ENCODE assay signal across 11 cellular contexts in the genomic region with DNA sequence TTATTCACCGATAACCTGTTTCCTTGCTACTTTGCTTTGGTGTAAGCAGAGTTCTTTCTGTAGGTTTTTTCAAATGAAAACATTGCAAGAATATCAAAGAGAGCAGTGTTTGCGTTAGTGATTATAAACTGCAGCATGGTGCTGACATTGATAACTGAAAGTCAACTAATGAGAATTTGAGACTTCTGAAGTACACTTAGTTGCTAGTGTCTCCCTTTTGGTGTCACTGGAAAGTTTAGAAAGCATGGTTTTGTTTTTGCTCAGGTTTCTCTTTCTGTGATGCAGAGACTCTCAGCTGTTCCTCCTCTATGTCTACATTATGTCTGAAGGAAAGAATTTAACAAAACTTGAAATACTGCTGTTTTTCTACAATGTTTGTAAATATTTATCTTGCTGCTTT.
DNase-seq lines count a peak whose midpoint lies in the region; ATAC-seq and TF ChIP-seq lines count a peak whose summit lies in the region.
"Had no signal": no experiment of that assay in that cellular context is flagged by ENCODE, and none has a peak within 500 bp of the region (broad histone marks: within the 10 kb centered on the region; RNA-seq: fewer than 3 reads in every experiment).

No MANE protein-coding gene starts in this region.

- no peaks in the 10 kb centered on the region for H3K36me3 ChIP-seq in hepatocyte (replicated peaks; ENCODE audit: insufficient read depth, low read depth)

- H3K27ac Mint-ChIP-seq in H9 = peak overlapping the region in 1 of 3 experiments; percentile 22; a peak in 1 of 7 replicates

- no peak overlapping the region for H2BK120ac ChIP-seq in H9 (ENCODE audit: low read depth, low read length, poor library complexity, severe bottlenecking)

- no peak overlapping the region for H2BK5ac ChIP-seq in H9 (ENCODE audit: insufficient read length, low read length)

- no peak overlapping the region for H2BK12ac ChIP-seq in H9 (ENCODE audit: insufficient read length, low read depth, low read length)

- H3K4me1 Mint-ChIP-seq in H9 = peaks cover 18 to 21% of the 10 kb centered on the region in 2 experiments

- H4K91ac ChIP-seq in H9 (ENCODE audit: insufficient read length, low read depth, low read length) = no peak overlapping the region

- H4K20me1 ChIP-seq in hepatocyte (ENCODE audit: insufficient read depth, poor library complexity, severe bottlenecking) = peaks cover 74% of the 10 kb centered on the region
- H4K20me1 ChIP-seq in H9 (ENCODE audit: control insufficient read depth, insufficient read depth, insufficient read length) = no peaks in the 10 kb centered on the region

- H3K23ac ChIP-seq in H9 (ENCODE audit: insufficient read length, low read depth, low read length) = no peak overlapping the region

- no peaks in the 10 kb centered on the region for H3K9me3 Mint-ChIP-seq in H9

- H3T11ph ChIP-seq in H9 (ENCODE audit: low read length) = no peak overlapping the region

- H2AK5ac ChIP-seq in H9 (ENCODE audit: insufficient read length, low read length) = no peak overlapping the region

- H3K23me2 ChIP-seq in H9 (ENCODE audit: insufficient read length, low read depth, low read length, poor library complexity, severe bottlenecking) = no peaks in the 10 kb centered on the region

- H3K27ac ChIP-seq in hepatocyte = peak overlapping the region; percentile 7
- H3K27ac ChIP-seq in H9 (ENCODE audit: insufficient read length, low read depth, low read length) = no peak overlapping the region
- H3K27ac ChIP-seq: thoracic aorta had no signal

- H3K4me2 ChIP-seq in hepatocyte (no peak overlapping the region), H9 (ENCODE audit: insufficient read depth, insufficient read length, low read length) (no peak overlapping the region)

- no peaks in the 10 kb centered on the region for H3K9me3 ChIP-seq in hepatocyte (ENCODE audit: low read depth)
- H3K9me3 ChIP-seq in H9 (ENCODE audit: control insufficient read depth, low read depth, low read length) = no peaks in the 10 kb centered on the region
- H3K9me3 ChIP-seq: thoracic aorta had no signal

- H4K5ac ChIP-seq in H9 (ENCODE audit: insufficient read length, low read depth, low read length) = no peak overlapping the region

- no peak overlapping the region for H2AFZ ChIP-seq in hepatocyte
- no peak overlapping the region for H2AFZ ChIP-seq in H9 (ENCODE audit: low read length)

- no peaks in the 10 kb centered on the region for H3K27me3 ChIP-seq in hepatocyte
- H3K27me3 ChIP-seq in H9 (ENCODE audit: insufficient read depth, low read length) = no peaks in the 10 kb centered on the region

- no peak overlapping the region for H2BK15ac ChIP-seq in H9 (ENCODE audit: low read depth, low read length)

- no peak for TF ChIP-seq CTCF in hepatocyte (IDR thresholded peaks at IDR 0.05; ENCODE audit: poor library complexity)
- no peak for TF ChIP-seq CTCF in H9 (conservative IDR thresholded peaks at IDR 0.05)

- H3K4me1 ChIP-seq in hepatocyte (ENCODE audit: insufficient read depth) = peaks cover 17% of the 10 kb centered on the region
- H3K4me1 ChIP-seq in H9 (ENCODE audit: insufficient read depth, low read length) = no peaks in the 10 kb centered on the region

- H4K8ac ChIP-seq in H9 (replicated peaks; ENCODE audit: insufficient read length, low read depth, low read length) = no peak overlapping the region

- H3K79me1 ChIP-seq in H9 (ENCODE audit: insufficient read depth, low read depth, low read length, poor library complexity, severe bottlenecking) = no peaks in the 10 kb centered on the region

- no peak overlapping the region for H3K9ac ChIP-seq in H9 (ENCODE audit: extremely low read depth, insufficient read length, low read length)

- H3K4me3 ChIP-seq in hepatocyte = no peak overlapping the region
- H3K4me3 ChIP-seq: thoracic aorta had no signal

- no peak overlapping the region for H3K4ac ChIP-seq in H9 (ENCODE audit: low read depth, low read length)

- no peak overlapping the region for H2BK20ac ChIP-seq in H9 (ENCODE audit: low read depth, low read length, poor library complexity, severe bottlenecking)

- H3K14ac ChIP-seq in H9 (ENCODE audit: insufficient read depth, low read length) = no peak overlapping the region

- H3K18ac ChIP-seq in H9 (ENCODE audit: insufficient read length, low read depth, low read length) = no peak overlapping the region

- H3K56ac ChIP-seq in H9 (ENCODE audit: insufficient read length, low read depth, low read length) = no peak overlapping the region

- no peak for DNase-seq in hepatocyte (ENCODE audit: low spot score)
- DNase-seq in activated gamma-delta T cell (lab: John Stamatoyannopoulos, UW) = no peak
- DNase-seq in NCI-H226 = no peak
- DNase-seq in cerebellum (ENCODE audit: low spot score) = no peak
- DNase-seq in H9 = no peak
- DNase-seq: NCI-H1048, RPMI8226 had no signal

- H3K79me2 ChIP-seq in hepatocyte = peaks cover 90% of the 10 kb centered on the region
- peaks cover 16% of the 10 kb centered on the region; the same call in 1 of the 2 replicates for H3K79me2 ChIP-seq in H9 (ENCODE audit: insufficient read depth, low read length)

- H3K4me3 Mint-ChIP-seq in H9 = no peak overlapping the region

- no peaks in the 10 kb centered on the region for H3K9me2 ChIP-seq in hepatocyte (replicated peaks; ENCODE audit: insufficient read depth)

- 91% methylated on average over 2 of the region's 2 CpGs for WGBS in hepatocyte (ENCODE audit: low lambda C conversion rate, missing lambda C conversion rate)
- no CpG with 5 or more reads among the region's 2 CpGs for WGBS in H9 (ENCODE audit: extremely low coverage, insufficient read length, low lambda C conversion rate)

- no peaks in the 10 kb centered on the region for H3K27me3 Mint-ChIP-seq in H9 (ENCODE audit: low read depth)

- H3K36me3 Mint-ChIP-seq in H9 (ENCODE audit: insufficient read depth in 1 of 3, low read depth in 3 of 3) = peaks cover 16 to 53% (median 46%) of the 10 kb centered on the region in 3 experiments

- ATAC-seq in GM18520 (IDR thresholded peaks at IDR 0.05; ENCODE audit: unreplicated experiment) (peak; percentile 52), GM21447 (IDR thresholded peaks at IDR 0.05; ENCODE audit: unreplicated experiment) (peak; percentile 61), HG03354 (IDR thresholded peaks at IDR 0.05; ENCODE audit: poor library complexity, severe bottlenecking, unreplicated experiment) (peak; percentile 50)
